7 cellular contexts compared by ENCODE assay signal in genomic region chr12:57899010-57899662, GRCh38. TPM values are rescaled to one million over a fixed set of nuclear protein-coding genes. Genes with fewer than 3 reads are reported as not detected.
DNase-seq lines count a peak whose midpoint lies in the region; ATAC-seq, FAIRE-seq and TF ChIP-seq lines count a peak whose summit lies in the region.

No MANE protein-coding gene starts in this region.

- FAIRE-seq in GM19239 (lab: Jason Lieb, UNC) (peak; percentile 88), D721Med (lab: Jason Lieb, UNC) (no peak)

- H3K4me3 Mint-ChIP-seq in T-helper 1 cell treated with Interleukin-12 subunit alpha and Interleukin-12 subunit beta and Interleukin-4 antibody, amounts not matched to agents 30 μg/mL and 1 μg/mL, for 36 hours, result peak overlapping the region; percentile 78

- H3K27ac Mint-ChIP-seq in T-helper 1 cell treated with Interleukin-12 subunit alpha and Interleukin-12 subunit beta and Interleukin-4 antibody, amounts not matched to agents 30 μg/mL and 1 μg/mL, for 36 hours, result peak overlapping the region; percentile 99

- H3K27ac ChIP-seq in angular gyrus (ENCODE audit: low read depth, low read length), result peak overlapping the region; percentile 41

- no peaks in the 10 kb centered on the region for H3K9me3 Mint-ChIP-seq in T-helper 1 cell treated with Interleukin-12 subunit alpha and Interleukin-12 subunit beta and Interleukin-4 antibody, amounts not matched to agents 30 μg/mL and 1 μg/mL, for 36 hours

- ATAC-seq in HG03135 (IDR thresholded peaks at IDR 0.05; ENCODE audit: unreplicated experiment), result peak; percentile 85

- DNase-seq in GM19239 (ENCODE audit: insufficient read length, low spot score) (peak; percentile 53), lung microvascular endothelial cell (ENCODE audit: low read depth in 2 of 2) (peak; percentile 23 to 66), D721Med (ENCODE audit: insufficient read length, low spot score) (no peak)
- DNase-seq in stimulated activated CD8-positive, alpha-beta memory T cell treated with anti-CD3 and anti-CD28 coated beads, Interleukin-7, amount 100 ng/mL, for 4 hours (ENCODE audit: low read depth in 2 of 2), result peak; percentile 68 to 70

- no peak for TF ChIP-seq CTCF in D721Med (IDR thresholded peaks at IDR 0.05; ENCODE audit: insufficient read depth, missing control alignments)

- no peaks in the 10 kb centered on the region for H3K27me3 Mint-ChIP-seq in T-helper 1 cell treated with Interleukin-12 subunit alpha and Interleukin-12 subunit beta and Interleukin-4 antibody, amounts not matched to agents 30 μg/mL and 1 μg/mL, for 36 hours (ENCODE audit: low read depth)

- H3K36me3 Mint-ChIP-seq in T-helper 1 cell treated with Interleukin-12 subunit alpha and Interleukin-12 subunit beta and Interleukin-4 antibody, amounts not matched to agents 30 μg/mL and 1 μg/mL, for 36 hours (ENCODE audit: low read depth), result peaks cover 2% of the 10 kb centered on the region

- H3K4me1 Mint-ChIP-seq in T-helper 1 cell treated with Interleukin-12 subunit alpha and Interleukin-12 subunit beta and Interleukin-4 antibody, amounts not matched to agents 30 μg/mL and 1 μg/mL, for 36 hours (ENCODE audit: low read depth), result peaks cover 53% of the 10 kb centered on the region

RNA-seq across cellular contexts. Expression of gene ATP23, which starts 42.2 kb away (rescaled TPM):
- 7.4 and 13.1 TPM in 2 replicates for total RNA-seq in lung microvascular endothelial cell

RNA-seq across cellular contexts. Expression of gene CTDSP2, which starts 52.6 kb away (rescaled TPM):
- total RNA-seq in lung microvascular endothelial cell, result 47.9 and 62.3 TPM in 2 replicates
